Comparison of ENCODE assay signal across 8 cellular contexts in the genomic region with DNA sequence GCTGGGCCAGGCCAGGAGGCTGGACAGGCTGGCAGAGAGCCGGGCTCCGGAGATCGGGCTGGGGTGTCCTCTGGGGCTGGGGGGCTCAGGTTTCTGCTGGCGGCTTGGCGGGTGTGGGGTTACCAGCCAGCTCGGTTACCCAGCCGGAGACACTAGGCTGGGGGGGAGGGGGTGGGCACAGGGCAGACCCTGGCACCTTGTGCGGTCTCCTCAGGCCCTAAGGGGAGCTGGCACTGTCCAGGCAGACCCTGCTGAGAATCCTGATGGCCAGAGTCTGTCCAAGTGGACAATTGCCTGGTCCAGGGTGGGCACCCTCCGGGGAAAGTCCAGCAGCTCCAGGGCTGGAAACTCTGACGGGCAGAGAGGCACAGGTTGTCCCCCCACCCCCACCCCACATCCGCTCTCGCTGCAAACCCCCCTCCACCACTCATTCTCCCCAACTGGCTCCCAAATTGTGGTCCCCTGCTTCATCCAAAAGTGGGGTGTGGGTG.
A peak's percentile ranks its signal among the peaks of the same experiment; 100 is the strongest.
DNase-seq lines count a peak whose midpoint lies in the region; ATAC-seq lines count a peak whose summit lies in the region.

No MANE protein-coding gene starts in this region.

- peak; percentile 42 for DNase-seq in stimulated activated CD4-positive, alpha-beta T cell treated with anti-CD3 and anti-CD28 coated beads, Interleukin-4, amount 100 ng/mL, for 24 hours
- DNase-seq in stimulated activated CD4-positive, alpha-beta T cell treated with anti-CD3 and anti-CD28 coated beads, Interleukin-4, amount 100 ng/mL, for 4 hours: no peak
- no peak for DNase-seq in NCI-H128 (lab: John Stamatoyannopoulos, UW; ENCODE audit: unreplicated experiment)

- no peaks in the 10 kb centered on the region for H3K27me3 ChIP-seq in muscle layer of colon (ENCODE audit: control insufficient read depth in 1 of 2, insufficient read depth in 2 of 2, low read length in 2 of 2)

- no peaks in the 10 kb centered on the region for H3K9me3 ChIP-seq in muscle layer of colon (ENCODE audit: low read length)

- ATAC-seq in GM18909 (IDR thresholded peaks at IDR 0.05; ENCODE audit: poor library complexity, unreplicated experiment): no peak
- ATAC-seq in HG02840 (IDR thresholded peaks at IDR 0.05; ENCODE audit: low FRiP score, unreplicated experiment): no peak
- no peak for ATAC-seq in GM19351 (IDR thresholded peaks at IDR 0.05; ENCODE audit: unreplicated experiment)

- H3K4me1 ChIP-seq in muscle layer of colon (ENCODE audit: insufficient read depth, low read length): peaks cover 72% of the 10 kb centered on the region

- no peak overlapping the region for H3K4me3 ChIP-seq in muscle layer of colon (ENCODE audit: low read depth in 1 of 2, low read length in 2 of 2)

- peak overlapping the region; percentile 97 for H3K27ac ChIP-seq in cingulate gyrus (ENCODE audit: low read depth, low read length)
- peak overlapping the region; percentile 97 for H3K27ac ChIP-seq in muscle layer of colon (ENCODE audit: low read depth, low read length)

- no peak overlapping the region for H3K9ac ChIP-seq in muscle layer of colon (ENCODE audit: low read length)

- H3K36me3 ChIP-seq in muscle layer of colon (ENCODE audit: insufficient read depth, low read length): peaks cover 5% of the 10 kb centered on the region
